20 cellular contexts compared by ENCODE assay signal in the genomic region with DNA sequence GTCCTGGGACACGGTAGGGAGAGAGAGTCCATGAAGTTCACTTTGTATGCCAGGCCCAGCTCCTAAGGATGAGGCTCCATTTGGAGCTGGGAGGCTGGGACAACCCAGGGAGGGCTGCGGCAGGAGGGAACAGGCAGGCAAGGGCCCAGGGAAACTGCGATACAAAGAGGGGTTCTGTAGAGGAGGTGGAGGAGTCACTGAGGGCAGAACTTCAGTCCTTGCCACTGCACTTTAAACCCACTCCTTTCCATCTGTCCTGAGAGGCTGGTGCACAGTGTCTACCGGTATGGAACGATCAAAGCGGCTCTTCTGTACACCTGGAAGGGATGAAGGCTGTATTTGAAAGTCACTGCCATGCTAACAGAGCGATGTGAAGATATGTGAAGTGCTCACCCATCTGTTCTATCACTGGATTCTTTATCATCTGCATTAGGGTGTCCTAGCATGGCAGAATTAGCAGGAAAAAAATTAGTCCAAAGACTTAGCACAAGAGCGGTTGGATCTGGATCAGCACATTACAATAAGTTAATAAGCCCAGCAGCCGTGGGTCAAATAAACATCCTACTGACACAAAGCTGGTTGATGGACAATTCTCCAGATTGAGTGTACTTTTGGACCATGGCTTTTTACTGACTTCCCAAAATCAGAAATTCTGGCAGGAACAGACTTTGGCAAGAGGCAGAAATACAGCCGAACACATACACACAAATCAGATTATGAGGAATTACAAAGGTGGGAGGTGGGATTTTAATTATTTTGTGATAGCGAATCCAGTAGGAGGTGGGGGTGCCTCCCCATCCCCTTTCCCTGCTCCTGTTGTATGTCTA. TPM values are rescaled to one million over a fixed set of nuclear protein-coding genes. Genes with fewer than 3 reads are reported as not detected.
DNase-seq lines count a peak whose midpoint lies in the region; ATAC-seq and TF ChIP-seq lines count a peak whose summit lies in the region.
"Had no signal": no experiment of that assay in that cellular context is flagged by ENCODE, and none has a peak within 500 bp of the region (broad histone marks: within the 10 kb centered on the region; RNA-seq: fewer than 3 reads in every experiment).

No MANE protein-coding gene starts in this region.

- H3K27me3 ChIP-seq in BLaER1 (no peaks in the 10 kb centered on the region), gastrocnemius medialis (no peaks in the 10 kb centered on the region)

- no peak for TF ChIP-seq CTCF in gastrocnemius medialis (IDR thresholded peaks at IDR 0.05 in 4 of 5, conservative IDR thresholded peaks at IDR 0.05 in 1 of 5)

- H3K9me3 ChIP-seq in BLaER1 (no peaks in the 10 kb centered on the region), gastrocnemius medialis (no peaks in the 10 kb centered on the region)

- intact Hi-C loops in gastrocnemius medialis (cut with DNase I; ENCODE audit: low total_unique reads): loop anchor here (10.0 kb wide), 2 partner anchors 366 to 514 kb away; no protein-coding TSS in a partner anchor
- intact Hi-C loops in activated T-helper 2 cell treated with anti-CD3 and anti-CD28 coated beads, Interferon-gamma antibody, Interleukin-2, Interleukin-4, amounts not matched to agents 10 μg/mL and 5 μg/mL and 100 μg/mL, durations not matched to agents 14 hours and 24 hours and 36 hours (cut with micrococcal nuclease): no loop called here

- H3K36me3 Mint-ChIP-seq in activated T-helper 2 cell treated with anti-CD3 and anti-CD28 coated beads, Interferon-gamma antibody, Interleukin-2, Interleukin-4, amounts not matched to agents 10 μg/mL and 5 μg/mL and 100 μg/mL, durations not matched to agents 14 hours and 24 hours and 36 hours (ENCODE audit: low read depth): no peaks in the 10 kb centered on the region
- H3K36me3 Mint-ChIP-seq: CD4-positive, CD25-positive, alpha-beta regulatory T cell; CD8-positive, alpha-beta memory T cell had no signal

- no peak overlapping the region for H3K4me3 Mint-ChIP-seq in activated T-helper 2 cell treated with anti-CD3 and anti-CD28 coated beads, Interferon-gamma antibody, Interleukin-2, Interleukin-4, amounts not matched to agents 10 μg/mL and 5 μg/mL and 100 μg/mL, durations not matched to agents 14 hours and 24 hours and 36 hours (ENCODE audit: low read depth)
- H3K4me3 Mint-ChIP-seq: CD4-positive, CD25-positive, alpha-beta regulatory T cell; CD8-positive, alpha-beta memory T cell had no signal

- no peak overlapping the region for H3K9ac ChIP-seq in BLaER1
- H3K9ac ChIP-seq: GM23248 had no signal

- H3K9me3 Mint-ChIP-seq in activated T-helper 2 cell treated with anti-CD3 and anti-CD28 coated beads, Interferon-gamma antibody, Interleukin-2, Interleukin-4, amounts not matched to agents 10 μg/mL and 5 μg/mL and 100 μg/mL, durations not matched to agents 14 hours and 24 hours and 36 hours: no peaks in the 10 kb centered on the region
- H3K9me3 Mint-ChIP-seq: CD4-positive, CD25-positive, alpha-beta regulatory T cell; CD8-positive, alpha-beta memory T cell had no signal

- peak in 1 of 2 donors; percentile 34 for TF ChIP-seq POLR2A in gastrocnemius medialis (IDR thresholded peaks at IDR 0.05)

- no peaks in the 10 kb centered on the region for H3K36me3 ChIP-seq in BLaER1
- no peaks in the 10 kb centered on the region for H3K36me3 ChIP-seq in gastrocnemius medialis
- H3K36me3 ChIP-seq: HAP-1 had no signal

- no peaks in the 10 kb centered on the region for H4K20me1 ChIP-seq in BLaER1

- H3K4me1 ChIP-seq in BLaER1 (peaks cover 10% of the 10 kb centered on the region), gastrocnemius medialis (peaks cover 17 to 41% of the 10 kb centered on the region in 2 donors)
- H3K4me1 ChIP-seq: HAP-1 had no signal

- peak overlapping the region; percentile 47 for H3K4me2 ChIP-seq in BLaER1

- H3K4me3 ChIP-seq in BLaER1: no peak overlapping the region
- no peak overlapping the region for H3K4me3 ChIP-seq in gastrocnemius medialis
- H3K4me3 ChIP-seq: GM12878, GM23248, HAP-1 had no signal

- in situ Hi-C loops in gastrocnemius medialis (cut with MboI; ENCODE audit: low sequenced_read_pairs in 4 of 4): loop anchor here (10.0 to 25.0 kb wide), 4 partner anchors 206 to 696 kb away; no protein-coding TSS in a partner anchor

- ATAC-seq in left lobe of liver (peak; percentile 67), gastrocnemius medialis (no peak), GM18861 (IDR thresholded peaks at IDR 0.05; ENCODE audit: unreplicated experiment) (no peak), GM21515 (IDR thresholded peaks at IDR 0.05; ENCODE audit: unreplicated experiment) (no peak)
- ATAC-seq: GM12878 had no signal

- no peak overlapping the region for H3K27ac Mint-ChIP-seq in activated T-helper 2 cell treated with anti-CD3 and anti-CD28 coated beads, Interferon-gamma antibody, Interleukin-2, Interleukin-4, amounts not matched to agents 10 μg/mL and 5 μg/mL and 100 μg/mL, durations not matched to agents 14 hours and 24 hours and 36 hours
- H3K27ac Mint-ChIP-seq: CD4-positive, CD25-positive, alpha-beta regulatory T cell had no signal

- peaks cover 10% of the 10 kb centered on the region for H3K27me3 Mint-ChIP-seq in activated T-helper 2 cell treated with anti-CD3 and anti-CD28 coated beads, Interferon-gamma antibody, Interleukin-2, Interleukin-4, amounts not matched to agents 10 μg/mL and 5 μg/mL and 100 μg/mL, durations not matched to agents 14 hours and 24 hours and 36 hours (ENCODE audit: low read depth)

- DNase-seq in NCI-H524 treated with DMSO at 0.1 percent for 48 hours (lab: John Stamatoyannopoulos, UW) (peak; percentile 48), left lobe of liver (ENCODE audit: low spot score) (no peak), gastrocnemius medialis (no peak)
- DNase-seq in activated T-helper 2 cell treated with anti-CD3 and anti-CD28 coated beads, Interferon-gamma antibody, Interleukin-2, Interleukin-4, amounts not matched to agents 10 μg/mL and 5 μg/mL and 100 μg/mL, durations not matched to agents 14 hours and 24 hours and 36 hours (ENCODE audit: low spot score): no peak
- DNase-seq: 8988T; C1 segment of cervical spinal cord; CD4-positive, CD25-positive, alpha-beta regulatory T cell; CD8-positive, alpha-beta memory T cell; COR-L47; DMS 273 treated with DMSO at 0.1 percent for 48 hours; DND-41; EL; GM23248; IMR-90 had no signal

- no peak overlapping the region for H3K27ac ChIP-seq in BLaER1
- peak overlapping the region in 3 of 4 donors; percentile 37 to 65 (median 51) for H3K27ac ChIP-seq in gastrocnemius medialis
- H3K27ac ChIP-seq: GM23248, HL-60 had no signal

- H3K4me1 Mint-ChIP-seq in activated T-helper 2 cell treated with anti-CD3 and anti-CD28 coated beads, Interferon-gamma antibody, Interleukin-2, Interleukin-4, amounts not matched to agents 10 μg/mL and 5 μg/mL and 100 μg/mL, durations not matched to agents 14 hours and 24 hours and 36 hours (ENCODE audit: low read depth): no peaks in the 10 kb centered on the region
- H3K4me1 Mint-ChIP-seq: CD8-positive, alpha-beta memory T cell had no signal

RNA-seq across cellular contexts. Expression of gene ZFAND3, which starts 20.9 kb away (rescaled TPM):
- total RNA-seq in left lobe of liver: 41.0 TPM
- total RNA-seq in gastrocnemius medialis: 10 to 100 TPM; 45.0 to 55.2 (median 49.5) TPM
- total RNA-seq in activated T-helper 2 cell treated with anti-CD3 and anti-CD28 coated beads, Interferon-gamma antibody, Interleukin-2, Interleukin-4, amounts not matched to agents 10 μg/mL and 5 μg/mL and 100 μg/mL, durations not matched to agents 14 hours and 24 hours and 36 hours: 30.8 and 34.3 TPM in 2 replicates
